ENCODE assay signal across 8 cellular contexts in genomic region chr4:43132010-43132582, GRCh38.
DNase-seq lines count a peak whose midpoint lies in the region; ATAC-seq, FAIRE-seq and TF ChIP-seq lines count a peak whose summit lies in the region.

No MANE protein-coding gene starts in this region.

- TF ChIP-seq CTCF in A549 (IDR thresholded peaks at IDR 0.05): peak; percentile 53
- peak; percentile 94 for TF ChIP-seq CTCF in GM10266 (IDR thresholded peaks at IDR 0.05; ENCODE audit: control insufficient read depth, insufficient read depth, low read depth, missing control alignments)
- TF ChIP-seq CTCF in epithelial cell of esophagus (IDR thresholded peaks at IDR 0.05; ENCODE audit: insufficient read depth, low read depth, low read length, missing control alignments): peak; percentile 90

- no peak overlapping the region for H3K4me3 ChIP-seq in A549
- H3K4me3 ChIP-seq in epithelial cell of esophagus (ENCODE audit: low read length): no peak overlapping the region
- no peak overlapping the region for H3K4me3 ChIP-seq in aorta (ENCODE audit: low read length in 2 of 2)

- no peak for FAIRE-seq in A549 (lab: Jason Lieb, UNC)

- DNase-seq in A549 (ENCODE audit: low read depth in 1 of 2, low spot score in 1 of 2): peak; percentile 2 to 38
- peak; percentile 41 for DNase-seq in GM10266 (ENCODE audit: extremely low spot score)
- DNase-seq in NCI-H1092 (lab: John Stamatoyannopoulos, UW): peak; percentile 50
- DNase-seq in T-helper 2 cell treated with Interferon-gamma antibody and Interleukin-4, amounts not matched to agents 5 μg/mL and 100 μg/mL, for 36 hours (ENCODE audit: low spot score): peak; percentile 10
- DNase-seq in epithelial cell of esophagus (ENCODE audit: low read depth): peak; percentile 72
- peak; percentile 63 for DNase-seq in natural killer cell treated with Interleukin-12 subunit alpha and Interleukin-12 subunit beta and Interleukin-15 and Interleukin-18, amount 100 ng/mL, for 72 hours (ENCODE audit: low spot score)
- peak; percentile 62 to 86 for DNase-seq in aorta

- no peak for ATAC-seq in A549
- ATAC-seq in HG02588 (IDR thresholded peaks at IDR 0.05; ENCODE audit: unreplicated experiment): peak; percentile 76
- ATAC-seq in natural killer cell treated with Interleukin-12 subunit alpha and Interleukin-12 subunit beta and Interleukin-15 and Interleukin-18, amount 100 ng/mL, for 72 hours: no peak
- ATAC-seq in aorta (ENCODE audit: low FRiP score): peak; percentile 68

- H3K36me3 Mint-ChIP-seq in T-helper 2 cell treated with Interferon-gamma antibody and Interleukin-4, amounts not matched to agents 5 μg/mL and 100 μg/mL, for 36 hours (ENCODE audit: low read depth): no peaks in the 10 kb centered on the region
- no peaks in the 10 kb centered on the region for H3K36me3 Mint-ChIP-seq in natural killer cell treated with Interleukin-12 subunit alpha and Interleukin-12 subunit beta and Interleukin-15 and Interleukin-18, amount 100 ng/mL, for 72 hours

- H3K4me1 Mint-ChIP-seq in T-helper 2 cell treated with Interferon-gamma antibody and Interleukin-4, amounts not matched to agents 5 μg/mL and 100 μg/mL, for 36 hours (ENCODE audit: low read depth): no peaks in the 10 kb centered on the region
- no peaks in the 10 kb centered on the region for H3K4me1 Mint-ChIP-seq in natural killer cell treated with Interleukin-12 subunit alpha and Interleukin-12 subunit beta and Interleukin-15 and Interleukin-18, amount 100 ng/mL, for 72 hours (ENCODE audit: low read depth in 2 of 2)

- CTCF ChIA-PET in A549 (lab: Yijun Ruan, JAX): interaction anchor here (0.8 to 1.3 kb wide), 4 partner anchors 9 to 1363 kb away, joined by 3 to 5 read pairs (median 4); no protein-coding TSS in a partner anchor

- H3K4me1 ChIP-seq in A549 (no peaks in the 10 kb centered on the region), aorta (ENCODE audit: control insufficient read depth in 1 of 2, insufficient read depth in 2 of 2, low read length in 2 of 2) (no peaks in the 10 kb centered on the region)

- no peaks in the 10 kb centered on the region for H3K27me3 Mint-ChIP-seq in T-helper 2 cell treated with Interferon-gamma antibody and Interleukin-4, amounts not matched to agents 5 μg/mL and 100 μg/mL, for 36 hours (ENCODE audit: low read depth)
- H3K27me3 Mint-ChIP-seq in natural killer cell treated with Interleukin-12 subunit alpha and Interleukin-12 subunit beta and Interleukin-15 and Interleukin-18, amount 100 ng/mL, for 72 hours: no peaks in the 10 kb centered on the region

- H3K36me3 ChIP-seq in aorta (ENCODE audit: control insufficient read depth in 1 of 2, insufficient read depth in 2 of 2, low read length in 1 of 2): no peaks in the 10 kb centered on the region

- WGBS in A549 (ENCODE audit: missing lambda C conversion rate): 6% methylated on average over 11 of the region's 11 CpGs
- 30 to 32% methylated on average over 11 of the region's 11 CpGs for WGBS in aorta, 2 donors

- H3K4me2 ChIP-seq in A549: no peak overlapping the region

- no peaks in the 10 kb centered on the region for H3K27me3 ChIP-seq in aorta (ENCODE audit: control insufficient read depth in 1 of 2, insufficient read depth in 2 of 2, low read length in 1 of 2)

- intact Hi-C loops in aorta (cut with DNase I): loop anchor here in 1 of 2 donors (10.0 kb wide), 1 partner anchor 323 kb away; no protein-coding TSS in a partner anchor

- H3K9me3 ChIP-seq in A549: no peaks in the 10 kb centered on the region
- peaks cover 2% of the 10 kb centered on the region for H3K9me3 ChIP-seq in aorta (ENCODE audit: control insufficient read depth, low read length)

- peak; percentile 46 to 61 for TF ChIP-seq RAD21 in A549 (conservative IDR thresholded peaks at IDR 0.05 in 1 of 2, IDR thresholded peaks at IDR 0.05 in 1 of 2)

- H3K4me3 Mint-ChIP-seq in T-helper 2 cell treated with Interferon-gamma antibody and Interleukin-4, amounts not matched to agents 5 μg/mL and 100 μg/mL, for 36 hours: no peak overlapping the region
- no peak overlapping the region for H3K4me3 Mint-ChIP-seq in natural killer cell treated with Interleukin-12 subunit alpha and Interleukin-12 subunit beta and Interleukin-15 and Interleukin-18, amount 100 ng/mL, for 72 hours

- H3K9me3 Mint-ChIP-seq in T-helper 2 cell treated with Interferon-gamma antibody and Interleukin-4, amounts not matched to agents 5 μg/mL and 100 μg/mL, for 36 hours: no peaks in the 10 kb centered on the region
- no peaks in the 10 kb centered on the region for H3K9me3 Mint-ChIP-seq in natural killer cell treated with Interleukin-12 subunit alpha and Interleukin-12 subunit beta and Interleukin-15 and Interleukin-18, amount 100 ng/mL, for 72 hours

- H3K27ac Mint-ChIP-seq in T-helper 2 cell treated with Interferon-gamma antibody and Interleukin-4, amounts not matched to agents 5 μg/mL and 100 μg/mL, for 36 hours: no peak overlapping the region
- H3K27ac Mint-ChIP-seq in natural killer cell treated with Interleukin-12 subunit alpha and Interleukin-12 subunit beta and Interleukin-15 and Interleukin-18, amount 100 ng/mL, for 72 hours: no peak overlapping the region

- POLR2A ChIA-PET in A549 (lab: Yijun Ruan, JAX): no interaction called here

- no peak overlapping the region for H3K27ac ChIP-seq in A549
- H3K27ac ChIP-seq in aorta (ENCODE audit: low read depth in 1 of 2, low read length in 2 of 2): no peak overlapping the region

- no peak for TF ChIP-seq EP300 in A549 (IDR thresholded peaks at IDR 0.05)

- TF ChIP-seq POLR2A in A549 (IDR thresholded peaks at IDR 0.05; ENCODE audit: low read length): no peak

TF ChIP-seq in A549, 52 proteins besides CTCF, POLR2A, EP300 and RAD21:
- TF ChIP-seq ZC3H11A (IDR thresholded peaks at IDR 0.05) (no peak), NPAS2 (CRISPR knock-in tag; IDR thresholded peaks at IDR 0.05; ENCODE audit: borderline replicate concordance) (no peak), RNF2 (IDR thresholded peaks at IDR 0.05; ENCODE audit: borderline replicate concordance, low read depth) (no peak), SMC3 (IDR thresholded peaks at IDR 0.05) (peak; percentile 41; the same call in 2 of the 3 replicates)
TF ChIP-seq in A549: peak in this region for 1.

Comparison
In these comparisons a context has a peak if more than half of its experiments do, and no peak if none do; other contexts are left out.
1. ATAC-seq: peak in HG02588 (single experiment) and aorta (single experiment); none in A549 (0 of 2) and natural killer cell treated with Interleukin-12 subunit alpha and Interleukin-12 subunit beta and Interleukin-15 and Interleukin-18, amount 100 ng/mL, for 72 hours (0 of 2).
2. DNase-seq: peak in every context shown above with its lines; median percentile 74 in aorta; 72 in epithelial cell of esophagus; 63 in natural killer cell treated with Interleukin-12 subunit alpha and Interleukin-12 subunit beta and Interleukin-15 and Interleukin-18, amount 100 ng/mL, for 72 hours; 50 in NCI-H1092; 41 in GM10266; 20 in A549; 10 in T-helper 2 cell treated with Interferon-gamma antibody and Interleukin-4, amounts not matched to agents 5 μg/mL and 100 μg/mL, for 36 hours.
3. Peak in every context shown above with its lines, with median percentiles within 50 percentile points of each other: CTCF ChIP-seq.